Comparison of ENCODE assay signal across 20 cellular contexts in the genomic region with DNA sequence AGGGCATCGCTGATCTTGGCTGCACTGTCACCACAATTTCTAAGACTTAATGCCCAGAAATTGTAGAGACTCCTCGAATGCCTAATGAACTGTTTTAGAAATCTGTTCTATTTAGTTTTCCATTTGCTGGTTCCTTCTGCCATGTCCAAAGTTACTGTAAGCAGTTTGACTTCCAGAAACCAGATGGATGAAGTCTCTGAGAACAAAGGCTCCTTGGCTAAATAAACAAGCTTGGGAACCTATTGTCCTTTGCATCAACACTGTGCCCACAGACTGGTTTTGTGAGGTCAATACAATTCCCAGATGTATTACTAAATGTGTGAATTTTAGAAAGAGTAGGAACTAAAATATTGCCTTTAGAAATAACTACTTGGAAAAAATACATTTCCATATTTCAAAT.
"Had no signal": no experiment of that assay in that cellular context is flagged by ENCODE, and none has a peak within 500 bp of the region (broad histone marks: within the 10 kb centered on the region; RNA-seq: fewer than 3 reads in every experiment).

No MANE protein-coding gene starts in this region.

- H3K4me3 Mint-ChIP-seq: activated CD4-positive, alpha-beta T cell treated with anti-CD3 and anti-CD28 coated beads for 36 hours; activated CD8-positive, alpha-beta T cell treated with anti-CD3 and anti-CD28 coated beads for 36 hours; endodermal cell; mesothelial cell of epicardium; neural crest cell; T-helper 17 cell had no signal

- H3K9me3 ChIP-seq: heart right ventricle, lower lobe of right lung, ovary, thoracic aorta, upper lobe of right lung had no signal

- H3K36me3 Mint-ChIP-seq: activated naive CD4-positive, alpha-beta T cell treated with anti-CD3 and anti-CD28 coated beads, Interleukin-2, amount 50 U/mL, for 72 hours; mesothelial cell of epicardium had no signal

- H3K4me1 Mint-ChIP-seq: neural crest cell, T-helper 17 cell had no signal

- H3K27me3 ChIP-seq: brain microvascular endothelial cell, heart right ventricle, ovary, upper lobe of right lung had no signal

- H3K27me3 Mint-ChIP-seq: activated CD4-positive, alpha-beta T cell treated with anti-CD3 and anti-CD28 coated beads for 36 hours; T-helper 17 cell had no signal

- DNase-seq: activated CD4-positive, alpha-beta T cell treated with anti-CD3 and anti-CD28 coated beads for 36 hours; activated CD8-positive, alpha-beta T cell treated with anti-CD3 and anti-CD28 coated beads for 36 hours; activated effector memory CD4-positive, alpha-beta T cell treated with anti-CD3 and anti-CD28 coated beads, Interleukin-2, amount 50 U/mL, for 16 hours; activated T-cell treated with anti-CD3 and anti-CD28 coated beads, Interleukin-2, amount 50 U/mL, for 48 hours; amniotic stem cell; brain microvascular endothelial cell; endodermal cell; foreskin melanocyte; heart right ventricle; left colon; lower lobe of right lung; ovary; stimulated activated CD4-positive, alpha-beta T cell treated with anti-CD3 and anti-CD28 coated beads, Interleukin-12 subunit alpha, Interleukin-12 subunit beta, amount 100 ng/mL, for 4 hours; stimulated activated CD4-positive, alpha-beta T cell treated with anti-CD3 and anti-CD28 coated beads, Interleukin-2, amount 100 ng/mL, for 24 hours; T-helper 17 cell; upper lobe of right lung had no signal

- H3K4me3 ChIP-seq: heart right ventricle, lower lobe of right lung, ovary, thoracic aorta, upper lobe of right lung had no signal

- H3K4me1 ChIP-seq: lower lobe of right lung, upper lobe of right lung had no signal

- H3K9me3 Mint-ChIP-seq: activated CD8-positive, alpha-beta T cell treated with anti-CD3 and anti-CD28 coated beads for 36 hours; endodermal cell; mesothelial cell of epicardium; neural crest cell had no signal

- H3K36me3 ChIP-seq: brain microvascular endothelial cell, heart right ventricle, lower lobe of right lung, ovary, thoracic aorta, upper lobe of right lung had no signal

- H3K27ac Mint-ChIP-seq: activated CD4-positive, alpha-beta T cell treated with anti-CD3 and anti-CD28 coated beads for 36 hours; activated CD8-positive, alpha-beta T cell treated with anti-CD3 and anti-CD28 coated beads for 36 hours; activated naive CD4-positive, alpha-beta T cell treated with anti-CD3 and anti-CD28 coated beads, Interleukin-2, amount 50 U/mL, for 72 hours; endodermal cell; mesothelial cell of epicardium; T-helper 17 cell had no signal
